Comparison of ENCODE assay signal across 8 cellular contexts in the genomic region with DNA sequence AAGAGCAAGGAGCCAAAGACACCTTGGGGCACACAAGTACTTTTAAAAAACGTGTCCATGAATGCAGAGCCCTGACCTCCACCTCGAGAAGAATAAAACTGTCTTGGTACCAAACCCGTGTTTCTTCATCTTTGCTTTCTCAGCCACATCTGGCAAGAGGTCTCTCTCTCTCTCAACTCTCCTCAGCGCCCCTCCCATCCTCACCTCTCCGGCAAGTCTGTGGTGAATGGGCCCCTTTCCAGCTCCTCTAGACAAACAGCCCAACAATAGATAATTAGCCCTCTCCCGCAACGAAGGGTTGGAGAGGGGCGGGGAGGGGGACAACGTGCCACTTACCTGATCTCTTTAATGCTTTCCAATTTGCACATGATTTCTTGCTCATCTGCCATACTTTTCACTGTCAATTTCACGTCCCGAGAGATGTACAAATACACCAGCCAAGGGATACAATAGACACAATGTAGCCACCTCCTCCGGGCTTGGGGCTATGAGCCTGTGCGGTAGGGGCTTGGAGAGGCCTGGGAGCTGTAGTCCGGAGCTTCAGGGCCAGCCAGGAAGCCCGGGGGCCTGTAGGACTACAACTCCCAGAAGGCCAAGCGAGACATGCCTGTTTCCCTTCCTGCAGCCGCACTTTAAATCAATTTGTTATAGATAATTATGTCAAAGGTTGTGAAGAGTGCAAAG. TPM values are rescaled to one million over a fixed set of nuclear protein-coding genes. Genes with fewer than 3 reads are reported as not detected.
A peak's percentile ranks its signal among the peaks of the same experiment; 100 is the strongest.
DNase-seq lines count a peak whose midpoint lies in the region; ATAC-seq and FAIRE-seq lines count a peak whose summit lies in the region.

A gene with protein sequence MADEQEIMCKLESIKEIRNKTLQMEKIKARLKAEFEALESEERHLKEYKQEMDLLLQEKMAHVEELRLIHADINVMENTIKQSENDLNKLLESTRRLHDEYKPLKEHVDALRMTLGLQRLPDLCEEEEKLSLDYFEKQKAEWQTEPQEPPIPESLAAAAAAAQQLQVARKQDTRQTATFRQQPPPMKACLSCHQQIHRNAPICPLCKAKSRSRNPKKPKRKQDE (minus strand): TSS at position 462 of the 684 bp plus-strand sequence. CDS start 73 bp downstream, at position 389.

- peak; percentile 45 to 82 (median 61) for DNase-seq in CD4-positive, CD25-positive, alpha-beta regulatory T cell
- DNase-seq in HTR-8/SVneo (ENCODE audit: insufficient read length, low spot score) (peak; percentile 10), T follicular helper cell (ENCODE audit: low read depth) (peak; percentile 44), amniotic epithelial cell (ENCODE audit: low read depth) (peak; percentile 65), left cardiac atrium (peak; percentile 80), posterior vena cava (ENCODE audit: low spot score) (peak; percentile 90), urothelium cell line (ENCODE audit: low spot score) (peak; percentile 84)

- H3K4me1 Mint-ChIP-seq in CD4-positive, CD25-positive, alpha-beta regulatory T cell, result peaks cover 5 to 35% (median 8%) of the 10 kb centered on the region in 4 donors

- H3K27ac Mint-ChIP-seq in CD4-positive, CD25-positive, alpha-beta regulatory T cell, result peak within 1 kb of the TSS; percentile 33 to 97 (median 62)

- ATAC-seq in CD4-positive, CD25-positive, alpha-beta regulatory T cell (ENCODE audit: low read depth in 2 of 2), result peak; percentile 89 to 92
- ATAC-seq in GM21367 (IDR thresholded peaks at IDR 0.05; ENCODE audit: unreplicated experiment), result peak; percentile 100
- ATAC-seq in left cardiac atrium, result peak; percentile 99 to 100

- H3K9me3 Mint-ChIP-seq in CD4-positive, CD25-positive, alpha-beta regulatory T cell, result peaks cover 0 to 5% (median 0%) of the 10 kb centered on the region in 7 donors

- no peaks in the 10 kb centered on the region for H3K36me3 ChIP-seq in CD4-positive, CD25-positive, alpha-beta regulatory T cell (ENCODE audit: control insufficient read depth, insufficient read depth, low read length)

- H3K4me1 ChIP-seq in CD4-positive, CD25-positive, alpha-beta regulatory T cell (ENCODE audit: control insufficient read depth, insufficient read depth, low read length, poor library complexity, severe bottlenecking), result peaks cover 7% of the 10 kb centered on the region

- intact Hi-C loops in left cardiac atrium (cut with DNase I) (loop anchor here in 1 of 2 donors (10.0 kb wide), 1 partner anchor 59 kb away; the partner anchor contains the start of gene ZC3H12B), posterior vena cava (cut with DNase I) (no loop called here)

- peak within 1 kb of the TSS; percentile 90 to 95 (median 92) for H3K4me3 Mint-ChIP-seq in CD4-positive, CD25-positive, alpha-beta regulatory T cell

- peak within 1 kb of the TSS; percentile 33 for H3K27ac ChIP-seq in CD4-positive, CD25-positive, alpha-beta regulatory T cell (ENCODE audit: insufficient read depth, low read length, poor library complexity, severe bottlenecking)

- peak within 1 kb of the TSS; percentile 84 for H3K4me3 ChIP-seq in CD4-positive, CD25-positive, alpha-beta regulatory T cell (ENCODE audit: low read depth, low read length)

- H3K9me3 ChIP-seq in CD4-positive, CD25-positive, alpha-beta regulatory T cell (ENCODE audit: control insufficient read depth in 2 of 2, low read length in 2 of 2), result no peaks in the 10 kb centered on the region

- FAIRE-seq in HTR-8/SVneo (lab: Jason Lieb, UNC) (no peak), urothelium cell line (lab: Jason Lieb, UNC) (no peak)

- peaks cover 6% of the 10 kb centered on the region for H3K36me3 Mint-ChIP-seq in CD4-positive, CD25-positive, alpha-beta regulatory T cell

- H3K27me3 Mint-ChIP-seq in CD4-positive, CD25-positive, alpha-beta regulatory T cell, result no peaks in the 10 kb centered on the region

- H3K27me3 ChIP-seq in CD4-positive, CD25-positive, alpha-beta regulatory T cell (ENCODE audit: control insufficient read depth, insufficient read depth, low read length), result no peaks in the 10 kb centered on the region

RNA-seq across cellular contexts. Expression of the gene that starts here (rescaled TPM):
- total RNA-seq in CD4-positive, CD25-positive, alpha-beta regulatory T cell, result 6.6 TPM
- 1 to 10 TPM; 7.6 to 8.7 (median 8.3) TPM for polyA plus RNA-seq in CD4-positive, CD25-positive, alpha-beta regulatory T cell
- total RNA-seq in left cardiac atrium (10 to 100 TPM in 1 of 2 donors, 1 to 10 TPM in 1; 6.8 to 10.1 TPM), posterior vena cava (10 to 100 TPM in 1 of 2 donors, 1 to 10 TPM in 1; 7.1 to 10.0 TPM)

Comparison
In these comparisons a context has a peak if more than half of its experiments do, and no peak if none do; other contexts are left out.
1. Peak in every context shown above with its lines: DNase-seq, ATAC-seq, H3K4me3 ChIP-seq and H3K27ac ChIP-seq.
2. DNase-seq: peak in every context shown above with its lines; median percentile 90 in posterior vena cava; 84 in urothelium cell line; 80 in left cardiac atrium; 65 in amniotic epithelial cell; 61 in CD4-positive, CD25-positive, alpha-beta regulatory T cell; 44 in T follicular helper cell; 10 in HTR-8/SVneo.